Comparison of ENCODE assay signal across 16 cellular contexts in the genomic region with DNA sequence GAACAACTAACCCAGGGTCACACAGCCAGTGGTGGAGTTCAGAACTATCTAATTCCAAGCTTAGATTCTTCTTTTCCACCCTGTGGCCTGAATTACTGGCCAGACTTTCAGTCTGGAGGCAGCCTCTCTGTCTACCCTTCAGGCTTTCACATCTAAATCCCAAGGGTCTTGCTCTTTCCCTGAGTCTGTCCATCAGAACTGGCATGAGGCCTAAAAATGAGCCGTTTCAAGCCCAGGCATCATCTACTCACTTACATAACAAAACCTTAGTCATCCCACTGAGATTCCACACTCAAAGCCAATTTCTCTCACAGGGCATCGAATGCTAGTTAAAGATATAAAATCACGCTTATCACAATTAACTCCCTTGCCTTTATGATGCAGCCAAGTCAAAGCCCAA. TPM values are rescaled to one million over a fixed set of nuclear protein-coding genes. Genes with fewer than 3 reads are reported as not detected.
A peak's percentile ranks its signal among the peaks of the same experiment; 100 is the strongest.
DNase-seq lines count a peak whose midpoint lies in the region; ATAC-seq and TF ChIP-seq lines count a peak whose summit lies in the region.
"Had no signal": no experiment of that assay in that cellular context is flagged by ENCODE, and none has a peak within 500 bp of the region (broad histone marks: within the 10 kb centered on the region; RNA-seq: fewer than 3 reads in every experiment).

No MANE protein-coding gene starts in this region.

- TF ChIP-seq POLR2A in body of pancreas (IDR thresholded peaks at IDR 0.05), result no peak

- peaks cover 14% of the 10 kb centered on the region for H3K4me1 ChIP-seq in body of pancreas

- H3K36me3 ChIP-seq in body of pancreas (replicated peaks in 1 of 2; ENCODE audit: insufficient read depth in 1 of 2, low read depth in 2 of 2), result no peaks in the 10 kb centered on the region

- H3K4me1 Mint-ChIP-seq in activated naive CD8-positive, alpha-beta T cell (ENCODE audit: low read depth), result peaks cover 41% of the 10 kb centered on the region
- H3K4me1 Mint-ChIP-seq in activated naive CD8-positive, alpha-beta T cell treated with anti-CD3 and anti-CD28 coated beads for 36 hours, result peaks cover 34% of the 10 kb centered on the region
- H3K4me1 Mint-ChIP-seq in immature natural killer cell, result peaks cover 62 to 67% of the 10 kb centered on the region in 2 donors
- peaks cover 34 to 52% of the 10 kb centered on the region in 2 donors for H3K4me1 Mint-ChIP-seq in stimulated activated naive B cell treated with anti-CD40 and anti-IgM and Interleukin-4, amounts not matched to agents 10 μg/mL and 1 μg/mL and 100 μg/mL, for 72 hours

- no peaks in the 10 kb centered on the region for H3K27me3 ChIP-seq in body of pancreas

- in situ Hi-C loops in KBM-7 (cut with MboI; ENCODE audit: low pct_unique_long_range_greater_than_20kb, low sequenced_read_pairs), result no loop called here

- DNase-seq in activated naive CD8-positive, alpha-beta T cell treated with anti-CD3 and anti-CD28 coated beads for 36 hours, result no peak
- peak in 3 of 4 donors; percentile 23 to 63 (median 45) for DNase-seq in body of pancreas
- DNase-seq in immature natural killer cell, result no peak
- DNase-seq in KBM-7, result no peak
- DNase-seq in NCI-H1105 (lab: John Stamatoyannopoulos, UW), result no peak
- no peak for DNase-seq in stimulated activated naive B cell treated with anti-CD40 and anti-IgM and Interleukin-4, amounts not matched to agents 10 μg/mL and 1 μg/mL and 100 μg/mL, for 72 hours
- no peak for DNase-seq in effector CD4-positive, alpha-beta T cell
- DNase-seq: activated T-cell treated with anti-CD3 and anti-CD28 coated beads, Interleukin-2, amount 50 U/mL, for 48 hours; hippocampal formation; mesendoderm had no signal

- WGBS in body of pancreas, 2 donors, result 54 to 66% methylated on average over 3 of the region's 3 CpGs

- H3K27ac Mint-ChIP-seq in activated naive CD8-positive, alpha-beta T cell, result no peak overlapping the region
- no peak overlapping the region for H3K27ac Mint-ChIP-seq in activated naive CD8-positive, alpha-beta T cell treated with anti-CD3 and anti-CD28 coated beads for 36 hours
- peak overlapping the region; percentile 89 to 98 (median 98) for H3K27ac Mint-ChIP-seq in immature natural killer cell
- no peak overlapping the region for H3K27ac Mint-ChIP-seq in stimulated activated naive B cell treated with anti-CD40 and anti-IgM and Interleukin-4, amounts not matched to agents 10 μg/mL and 1 μg/mL and 100 μg/mL, for 72 hours

- no peak overlapping the region for H3K27ac ChIP-seq in body of pancreas
- H3K27ac ChIP-seq: VCaP had no signal

- TF ChIP-seq CTCF in body of pancreas (IDR thresholded peaks at IDR 0.05), result no peak

- H3K9me3 ChIP-seq in body of pancreas, result no peaks in the 10 kb centered on the region

- intact Hi-C loops in body of pancreas (cut with DNase I), result no loop called here

- peaks cover 2% of the 10 kb centered on the region for H3K36me3 Mint-ChIP-seq in activated naive CD8-positive, alpha-beta T cell
- peaks cover 3% of the 10 kb centered on the region for H3K36me3 Mint-ChIP-seq in activated naive CD8-positive, alpha-beta T cell treated with anti-CD3 and anti-CD28 coated beads for 36 hours
- peaks cover 14 to 28% (median 28%) of the 10 kb centered on the region in 3 donors for H3K36me3 Mint-ChIP-seq in immature natural killer cell
- H3K36me3 Mint-ChIP-seq in stimulated activated naive B cell treated with anti-CD40 and anti-IgM and Interleukin-4, amounts not matched to agents 10 μg/mL and 1 μg/mL and 100 μg/mL, for 72 hours, result peaks cover 0 to 3% of the 10 kb centered on the region in 2 donors

- H3K4me3 Mint-ChIP-seq in activated naive CD8-positive, alpha-beta T cell, result peak overlapping the region; percentile 18
- no peak overlapping the region for H3K4me3 Mint-ChIP-seq in activated naive CD8-positive, alpha-beta T cell treated with anti-CD3 and anti-CD28 coated beads for 36 hours
- H3K4me3 Mint-ChIP-seq in immature natural killer cell, result peak overlapping the region; percentile 96 to 100 (median 100)
- no peak overlapping the region for H3K4me3 Mint-ChIP-seq in stimulated activated naive B cell treated with anti-CD40 and anti-IgM and Interleukin-4, amounts not matched to agents 10 μg/mL and 1 μg/mL and 100 μg/mL, for 72 hours

- H3K4me3 ChIP-seq in body of pancreas, result no peak overlapping the region
- H3K4me3 ChIP-seq: coronary artery, skin epidermis had no signal

- H3K9me3 Mint-ChIP-seq in activated naive CD8-positive, alpha-beta T cell (ENCODE audit: low read depth), result no peaks in the 10 kb centered on the region
- no peaks in the 10 kb centered on the region for H3K9me3 Mint-ChIP-seq in activated naive CD8-positive, alpha-beta T cell treated with anti-CD3 and anti-CD28 coated beads for 36 hours
- H3K9me3 Mint-ChIP-seq in immature natural killer cell, result no peaks in the 10 kb centered on the region
- H3K9me3 Mint-ChIP-seq in stimulated activated naive B cell treated with anti-CD40 and anti-IgM and Interleukin-4, amounts not matched to agents 10 μg/mL and 1 μg/mL and 100 μg/mL, for 72 hours, result peaks cover 0 to 1% of the 10 kb centered on the region in 2 donors

- H3K27me3 Mint-ChIP-seq in activated naive CD8-positive, alpha-beta T cell, result peaks cover 21% of the 10 kb centered on the region
- peaks cover 42% of the 10 kb centered on the region for H3K27me3 Mint-ChIP-seq in activated naive CD8-positive, alpha-beta T cell treated with anti-CD3 and anti-CD28 coated beads for 36 hours
- peaks cover 2 to 12% (median 3%) of the 10 kb centered on the region in 3 donors for H3K27me3 Mint-ChIP-seq in immature natural killer cell (ENCODE audit: low read depth in 3 of 3)
- H3K27me3 Mint-ChIP-seq in stimulated activated naive B cell treated with anti-CD40 and anti-IgM and Interleukin-4, amounts not matched to agents 10 μg/mL and 1 μg/mL and 100 μg/mL, for 72 hours, result peaks cover 37 to 52% of the 10 kb centered on the region in 2 donors

- peak; percentile 54 for ATAC-seq in body of pancreas
- ATAC-seq in stimulated activated naive B cell treated with anti-CD40 and anti-IgM and Interleukin-4, amounts not matched to agents 10 μg/mL and 1 μg/mL and 100 μg/mL, for 72 hours (replicated peaks), result no peak

RNA-seq across cellular contexts. Expression of a gene that starts 1.3 kb away (rescaled TPM):
- total RNA-seq in activated naive CD8-positive, alpha-beta T cell treated with anti-CD3 and anti-CD28 coated beads for 36 hours, result not detected
- total RNA-seq in body of pancreas, result under 1 TPM in 1 of 2 donors, not detected in 1; 0.26 TPM
- polyA plus RNA-seq in immature natural killer cell, result 100 to 1,000 TPM in 2 of 3 donors, 10 to 100 TPM in 1; 78.2 to 233 (median 133) TPM
- total RNA-seq: A673, NCI-H460 had no signal

RNA-seq across cellular contexts. Expression of a gene that starts 47.9 kb away (rescaled TPM):
- total RNA-seq in activated naive CD8-positive, alpha-beta T cell treated with anti-CD3 and anti-CD28 coated beads for 36 hours, result 10 to 100 TPM; 20.8 to 23.3 TPM
- total RNA-seq in body of pancreas, result 1 to 10 TPM in 1 of 2 donors, not detected in 1; 2.3 TPM
- polyA plus RNA-seq in immature natural killer cell, result 100 to 1,000 TPM; 154 to 252 (median 250) TPM
- total RNA-seq: A673 had no signal

Comparison
In these comparisons a context has a peak if more than half of its experiments do, and no peak if none do; other contexts are left out.
1. H3K4me3 Mint-ChIP-seq: peak in activated naive CD8-positive, alpha-beta T cell (single experiment) and immature natural killer cell (5 of 5); none in activated naive CD8-positive, alpha-beta T cell treated with anti-CD3 and anti-CD28 coated beads for 36 hours (single experiment) and stimulated activated naive B cell treated with anti-CD40 and anti-IgM and Interleukin-4, amounts not matched to agents 10 μg/mL and 1 μg/mL and 100 μg/mL, for 72 hours (0 of 2).
2. H3K27ac Mint-ChIP-seq: peak in immature natural killer cell (6 of 6); none in activated naive CD8-positive, alpha-beta T cell (single experiment), activated naive CD8-positive, alpha-beta T cell treated with anti-CD3 and anti-CD28 coated beads for 36 hours (single experiment) and stimulated activated naive B cell treated with anti-CD40 and anti-IgM and Interleukin-4, amounts not matched to agents 10 μg/mL and 1 μg/mL and 100 μg/mL, for 72 hours (single experiment).
3. DNase-seq: peak in body of pancreas (3 of 4); none in activated naive CD8-positive, alpha-beta T cell treated with anti-CD3 and anti-CD28 coated beads for 36 hours (single experiment), immature natural killer cell (0 of 3), KBM-7 (single experiment), NCI-H1105 (single experiment), stimulated activated naive B cell treated with anti-CD40 and anti-IgM and Interleukin-4, amounts not matched to agents 10 μg/mL and 1 μg/mL and 100 μg/mL, for 72 hours (single experiment) and effector CD4-positive, alpha-beta T cell (single experiment).
4. RNA of a gene that starts 47.9 kb away (total RNA-seq): 20.8 to 23.3 TPM in activated naive CD8-positive, alpha-beta T cell treated with anti-CD3 and anti-CD28 coated beads for 36 hours; 2.3 TPM in body of pancreas; every median in the first group is over 4 times any median in the second.